ENCODE assay signal across 1 cellular context in the genomic region with DNA sequence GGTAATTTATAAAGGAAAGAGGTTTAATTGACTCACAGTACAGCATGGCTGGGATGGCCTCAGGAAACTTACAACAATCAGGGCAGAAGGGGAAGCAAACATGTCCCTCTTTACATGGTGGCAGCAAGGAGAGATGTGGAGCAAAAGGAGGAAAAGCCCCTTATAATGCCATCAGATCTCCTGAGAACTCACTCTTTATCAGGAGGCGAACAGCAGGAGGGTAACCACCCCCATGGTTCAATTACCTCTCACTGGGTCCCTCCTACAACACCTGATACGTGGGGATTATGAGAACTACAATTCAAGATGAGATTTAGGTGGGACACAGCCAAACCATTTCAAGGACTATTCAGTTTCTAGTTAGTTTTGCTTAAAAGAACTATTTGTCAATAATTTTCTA.
TF ChIP-seq lines count a peak whose summit lies in the region.

No MANE protein-coding gene starts in this region.

TF ChIP-seq in SK-N-SH treated with all-trans-retinoic acid at 6 μM for 48 hours, 23 proteins besides CTCF, POLR2A, EP300 and RAD21 (continued from another document):
- TF ChIP-seq, protein P1, sequence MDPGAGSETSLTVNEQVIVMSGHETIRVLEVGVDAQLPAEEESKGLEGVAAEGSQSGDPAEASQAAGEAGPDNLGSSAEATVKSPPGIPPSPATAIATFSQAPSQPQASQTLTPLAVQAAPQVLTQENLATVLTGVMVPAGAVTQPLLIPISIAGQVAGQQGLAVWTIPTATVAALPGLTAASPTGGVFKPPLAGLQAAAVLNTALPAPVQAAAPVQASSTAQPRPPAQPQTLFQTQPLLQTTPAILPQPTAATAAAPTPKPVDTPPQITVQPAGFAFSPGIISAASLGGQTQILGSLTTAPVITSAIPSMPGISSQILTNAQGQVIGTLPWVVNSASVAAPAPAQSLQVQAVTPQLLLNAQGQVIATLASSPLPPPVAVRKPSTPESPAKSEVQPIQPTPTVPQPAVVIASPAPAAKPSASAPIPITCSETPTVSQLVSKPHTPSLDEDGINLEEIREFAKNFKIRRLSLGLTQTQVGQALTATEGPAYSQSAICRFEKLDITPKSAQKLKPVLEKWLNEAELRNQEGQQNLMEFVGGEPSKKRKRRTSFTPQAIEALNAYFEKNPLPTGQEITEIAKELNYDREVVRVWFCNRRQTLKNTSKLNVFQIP (CRISPR knock-in tag; IDR thresholded peaks at IDR 0.05; ENCODE audit: borderline replicate concordance, low read depth), result no peak
- TF ChIP-seq, protein P2, sequence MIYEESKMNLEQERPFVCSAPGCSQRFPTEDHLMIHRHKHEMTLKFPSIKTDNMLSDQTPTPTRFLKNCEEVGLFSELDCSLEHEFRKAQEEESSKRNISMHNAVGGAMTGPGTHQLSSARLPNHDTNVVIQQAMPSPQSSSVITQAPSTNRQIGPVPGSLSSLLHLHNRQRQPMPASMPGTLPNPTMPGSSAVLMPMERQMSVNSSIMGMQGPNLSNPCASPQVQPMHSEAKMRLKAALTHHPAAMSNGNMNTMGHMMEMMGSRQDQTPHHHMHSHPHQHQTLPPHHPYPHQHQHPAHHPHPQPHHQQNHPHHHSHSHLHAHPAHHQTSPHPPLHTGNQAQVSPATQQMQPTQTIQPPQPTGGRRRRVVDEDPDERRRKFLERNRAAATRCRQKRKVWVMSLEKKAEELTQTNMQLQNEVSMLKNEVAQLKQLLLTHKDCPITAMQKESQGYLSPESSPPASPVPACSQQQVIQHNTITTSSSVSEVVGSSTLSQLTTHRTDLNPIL (CRISPR knock-in tag; IDR thresholded peaks at IDR 0.05; ENCODE audit: low read depth), result no peak
- TF ChIP-seq ZNF70 (CRISPR knock-in tag; IDR thresholded peaks at IDR 0.05) (no peak), TCF4 (CRISPR knock-in tag; IDR thresholded peaks at IDR 0.05; ENCODE audit: borderline replicate concordance) (no peak), BACH2 (CRISPR knock-in tag; IDR thresholded peaks at IDR 0.05; ENCODE audit: borderline replicate concordance) (no peak), ARNTL (CRISPR knock-in tag; IDR thresholded peaks at IDR 0.05; ENCODE audit: borderline replicate concordance, low read depth) (no peak), ZFP3 (CRISPR knock-in tag; IDR thresholded peaks at IDR 0.05) (no peak), TOX (CRISPR knock-in tag; IDR thresholded peaks at IDR 0.05; ENCODE audit: borderline replicate concordance) (no peak), ESRRG (CRISPR knock-in tag; IDR thresholded peaks at IDR 0.05) (no peak), ZFP30 (CRISPR knock-in tag; IDR thresholded peaks at IDR 0.05) (no peak), GLIS3 (CRISPR knock-in tag; IDR thresholded peaks at IDR 0.05) (no peak), ZNF8 (CRISPR knock-in tag; IDR thresholded peaks at IDR 0.05) (no peak), ZC3H10 (CRISPR knock-in tag; IDR thresholded peaks at IDR 0.05) (no peak), CSDC2 (CRISPR knock-in tag; IDR thresholded peaks at IDR 0.05) (no peak)
- TF ChIP-seq, protein P3, sequence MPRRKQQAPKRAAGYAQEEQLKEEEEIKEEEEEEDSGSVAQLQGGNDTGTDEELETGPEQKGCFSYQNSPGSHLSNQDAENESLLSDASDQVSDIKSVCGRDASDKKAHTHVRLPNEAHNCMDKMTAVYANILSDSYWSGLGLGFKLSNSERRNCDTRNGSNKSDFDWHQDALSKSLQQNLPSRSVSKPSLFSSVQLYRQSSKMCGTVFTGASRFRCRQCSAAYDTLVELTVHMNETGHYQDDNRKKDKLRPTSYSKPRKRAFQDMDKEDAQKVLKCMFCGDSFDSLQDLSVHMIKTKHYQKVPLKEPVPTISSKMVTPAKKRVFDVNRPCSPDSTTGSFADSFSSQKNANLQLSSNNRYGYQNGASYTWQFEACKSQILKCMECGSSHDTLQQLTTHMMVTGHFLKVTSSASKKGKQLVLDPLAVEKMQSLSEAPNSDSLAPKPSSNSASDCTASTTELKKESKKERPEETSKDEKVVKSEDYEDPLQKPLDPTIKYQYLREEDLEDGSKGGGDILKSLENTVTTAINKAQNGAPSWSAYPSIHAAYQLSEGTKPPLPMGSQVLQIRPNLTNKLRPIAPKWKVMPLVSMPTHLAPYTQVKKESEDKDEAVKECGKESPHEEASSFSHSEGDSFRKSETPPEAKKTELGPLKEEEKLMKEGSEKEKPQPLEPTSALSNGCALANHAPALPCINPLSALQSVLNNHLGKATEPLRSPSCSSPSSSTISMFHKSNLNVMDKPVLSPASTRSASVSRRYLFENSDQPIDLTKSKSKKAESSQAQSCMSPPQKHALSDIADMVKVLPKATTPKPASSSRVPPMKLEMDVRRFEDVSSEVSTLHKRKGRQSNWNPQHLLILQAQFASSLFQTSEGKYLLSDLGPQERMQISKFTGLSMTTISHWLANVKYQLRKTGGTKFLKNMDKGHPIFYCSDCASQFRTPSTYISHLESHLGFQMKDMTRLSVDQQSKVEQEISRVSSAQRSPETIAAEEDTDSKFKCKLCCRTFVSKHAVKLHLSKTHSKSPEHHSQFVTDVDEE (CRISPR knock-in tag; IDR thresholded peaks at IDR 0.05), result no peak
- TF ChIP-seq, protein P4, sequence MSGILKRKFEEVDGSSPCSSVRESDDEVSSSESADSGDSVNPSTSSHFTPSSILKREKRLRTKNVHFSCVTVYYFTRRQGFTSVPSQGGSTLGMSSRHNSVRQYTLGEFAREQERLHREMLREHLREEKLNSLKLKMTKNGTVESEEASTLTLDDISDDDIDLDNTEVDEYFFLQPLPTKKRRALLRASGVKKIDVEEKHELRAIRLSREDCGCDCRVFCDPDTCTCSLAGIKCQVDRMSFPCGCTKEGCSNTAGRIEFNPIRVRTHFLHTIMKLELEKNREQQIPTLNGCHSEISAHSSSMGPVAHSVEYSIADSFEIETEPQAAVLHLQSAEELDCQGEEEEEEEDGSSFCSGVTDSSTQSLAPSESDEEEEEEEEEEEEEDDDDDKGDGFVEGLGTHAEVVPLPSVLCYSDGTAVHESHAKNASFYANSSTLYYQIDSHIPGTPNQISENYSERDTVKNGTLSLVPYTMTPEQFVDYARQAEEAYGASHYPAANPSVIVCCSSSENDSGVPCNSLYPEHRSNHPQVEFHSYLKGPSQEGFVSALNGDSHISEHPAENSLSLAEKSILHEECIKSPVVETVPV (CRISPR knock-in tag; IDR thresholded peaks at IDR 0.05), result no peak
